Comparison of ENCODE assay signal across 26 cellular contexts in genomic region chr14:87898301-87898700, GRCh38.
"Had no signal": no experiment of that assay in that cellular context is flagged by ENCODE, and none has a peak within 500 bp of the region (broad histone marks: within the 10 kb centered on the region; RNA-seq: fewer than 3 reads in every experiment).

No MANE protein-coding gene starts in this region.

- H3K4me3 Mint-ChIP-seq: activated B cell treated with CpG ODN at 0.5 μM for 24 hours; activated CD8-positive, alpha-beta memory T cell treated with anti-CD3 and anti-CD28 coated beads, Interleukin-2, amount 10 ng/mL, durations not matched to agents 7 days and 5 days; activated CD8-positive, alpha-beta T cell treated with anti-CD3 and anti-CD28 coated beads, Interleukin-2, amount 10 ng/mL, durations not matched to agents 7 days and 5 days; activated naive CD4-positive, alpha-beta T cell treated with anti-CD3 and anti-CD28 coated beads, Interleukin-2, amount 50 U/mL, for 24 hours; activated naive CD8-positive, alpha-beta T cell treated with anti-CD3 and anti-CD28 coated beads, Interleukin-2, amount 50 U/mL, for 24 hours; dendritic cell treated with granulocyte-macrophage colony-stimulating factor and Interleukin-4, amounts not matched to agents 40 ng/mL and 50 ng/mL, for 4 days; endodermal cell; mesothelial cell of epicardium; naive B cell; stimulated activated memory B cell treated with anti-CD40 and anti-IgM and Interleukin-4, amounts not matched to agents 10 μg/mL and 1 μg/mL and 100 μg/mL, for 72 hours; stimulated activated naive CD8-positive, alpha-beta T cell treated with anti-CD3 and anti-CD28 coated beads, Interleukin-15, amount 100 ng/mL, for 72 hours had no signal

- H3K9me3 Mint-ChIP-seq: activated B cell treated with CpG ODN at 0.5 μM for 24 hours; activated naive CD4-positive, alpha-beta T cell treated with anti-CD3 and anti-CD28 coated beads, Interleukin-2, amount 50 U/mL, for 24 hours; activated naive CD8-positive, alpha-beta T cell treated with anti-CD3 and anti-CD28 coated beads, Interleukin-2, amount 50 U/mL, for 24 hours; activated T-helper 2 cell treated with anti-CD3 and anti-CD28 coated beads, Interferon-gamma antibody, Interleukin-2, Interleukin-4, amounts not matched to agents 10 μg/mL and 5 μg/mL and 100 μg/mL, durations not matched to agents 14 hours and 24 hours and 36 hours; dendritic cell treated with granulocyte-macrophage colony-stimulating factor and Interleukin-4, amounts not matched to agents 40 ng/mL and 50 ng/mL, for 4 days; endodermal cell; mesothelial cell of epicardium; naive B cell; stimulated activated memory B cell treated with anti-CD40 and anti-IgM and Interleukin-4, amounts not matched to agents 10 μg/mL and 1 μg/mL and 100 μg/mL, for 72 hours; stimulated activated naive CD8-positive, alpha-beta T cell treated with anti-CD3 and anti-CD28 coated beads, Interleukin-15, amount 100 ng/mL, for 72 hours had no signal

- H3K36me3 Mint-ChIP-seq: activated CD8-positive, alpha-beta memory T cell treated with anti-CD3 and anti-CD28 coated beads, Interleukin-2, amount 10 ng/mL, durations not matched to agents 7 days and 5 days; activated naive CD4-positive, alpha-beta T cell treated with anti-CD3 and anti-CD28 coated beads, Interleukin-2, amount 50 U/mL, for 24 hours; mesothelial cell of epicardium; naive B cell; stimulated activated memory B cell treated with anti-CD40 and anti-IgM and Interleukin-4, amounts not matched to agents 10 μg/mL and 1 μg/mL and 100 μg/mL, for 72 hours had no signal

- ATAC-seq: activated CD8-positive, alpha-beta memory T cell treated with anti-CD3 and anti-CD28 coated beads, Interleukin-2, amount 10 ng/mL, durations not matched to agents 7 days and 5 days; activated CD8-positive, alpha-beta T cell treated with anti-CD3 and anti-CD28 coated beads, Interleukin-2, amount 10 ng/mL, durations not matched to agents 7 days and 5 days; activated naive CD8-positive, alpha-beta T cell treated with anti-CD3 and anti-CD28 coated beads, Interleukin-2, amount 50 U/mL, for 24 hours; left colon; stimulated activated memory B cell treated with anti-CD40 and anti-IgM and Interleukin-4, amounts not matched to agents 10 μg/mL and 1 μg/mL and 100 μg/mL, for 72 hours; stimulated activated naive CD8-positive, alpha-beta T cell treated with anti-CD3 and anti-CD28 coated beads, Interleukin-15, amount 100 ng/mL, for 72 hours; upper lobe of right lung had no signal

- DNase-seq: activated B cell treated with CpG ODN at 0.5 μM for 24 hours; activated CD8-positive, alpha-beta memory T cell treated with anti-CD3 and anti-CD28 coated beads, Interleukin-2, amount 10 ng/mL, durations not matched to agents 7 days and 5 days; activated CD8-positive, alpha-beta T cell treated with anti-CD3 and anti-CD28 coated beads, Interleukin-2, amount 10 ng/mL, durations not matched to agents 7 days and 5 days; activated naive CD8-positive, alpha-beta T cell treated with anti-CD3 and anti-CD28 coated beads, Interleukin-2, amount 50 U/mL, for 24 hours; activated T-cell treated with anti-CD3 and anti-CD28 coated beads, Interleukin-2, amount 50 U/mL, for 48 hours; central memory CD4-positive, alpha-beta T cell; endodermal cell; foreskin melanocyte; left colon; mammary epithelial cell; naive B cell; ovary; sigmoid colon; small intestine; stimulated activated CD4-positive, alpha-beta T cell treated with anti-CD3 and anti-CD28 coated beads, Interleukin-4, amount 100 ng/mL, for 4 hours; stimulated activated CD8-positive, alpha-beta memory T cell treated with anti-CD3 and anti-CD28 coated beads, Interleukin-4, amount 100 ng/mL, for 48 hours; stimulated activated naive CD8-positive, alpha-beta T cell treated with anti-CD3 and anti-CD28 coated beads, Interleukin-15, amount 100 ng/mL, for 72 hours; T-helper 2 cell; thyroid gland; upper lobe of right lung had no signal

- H3K4me1 Mint-ChIP-seq: activated B cell treated with CpG ODN at 0.5 μM for 24 hours; activated CD8-positive, alpha-beta memory T cell treated with anti-CD3 and anti-CD28 coated beads, Interleukin-2, amount 10 ng/mL, durations not matched to agents 7 days and 5 days; activated naive CD4-positive, alpha-beta T cell treated with anti-CD3 and anti-CD28 coated beads, Interleukin-2, amount 50 U/mL, for 24 hours; activated naive CD8-positive, alpha-beta T cell treated with anti-CD3 and anti-CD28 coated beads, Interleukin-2, amount 50 U/mL, for 24 hours; naive B cell; stimulated activated memory B cell treated with anti-CD40 and anti-IgM and Interleukin-4, amounts not matched to agents 10 μg/mL and 1 μg/mL and 100 μg/mL, for 72 hours; stimulated activated naive CD8-positive, alpha-beta T cell treated with anti-CD3 and anti-CD28 coated beads, Interleukin-15, amount 100 ng/mL, for 72 hours had no signal

- H3K27ac Mint-ChIP-seq: activated B cell treated with CpG ODN at 0.5 μM for 24 hours; activated CD8-positive, alpha-beta memory T cell treated with anti-CD3 and anti-CD28 coated beads, Interleukin-2, amount 10 ng/mL, durations not matched to agents 7 days and 5 days; activated CD8-positive, alpha-beta T cell treated with anti-CD3 and anti-CD28 coated beads, Interleukin-2, amount 10 ng/mL, durations not matched to agents 7 days and 5 days; activated naive CD4-positive, alpha-beta T cell treated with anti-CD3 and anti-CD28 coated beads, Interleukin-2, amount 50 U/mL, for 24 hours; activated naive CD8-positive, alpha-beta T cell treated with anti-CD3 and anti-CD28 coated beads, Interleukin-2, amount 50 U/mL, for 24 hours; activated T-helper 2 cell treated with anti-CD3 and anti-CD28 coated beads, Interferon-gamma antibody, Interleukin-2, Interleukin-4, amounts not matched to agents 10 μg/mL and 5 μg/mL and 100 μg/mL, durations not matched to agents 14 hours and 24 hours and 36 hours; dendritic cell treated with granulocyte-macrophage colony-stimulating factor and Interleukin-4, amounts not matched to agents 40 ng/mL and 50 ng/mL, for 4 days; endodermal cell; mesothelial cell of epicardium; naive B cell; progenitor cell of endocrine pancreas; stimulated activated memory B cell treated with anti-CD40 and anti-IgM and Interleukin-4, amounts not matched to agents 10 μg/mL and 1 μg/mL and 100 μg/mL, for 72 hours; stimulated activated naive CD8-positive, alpha-beta T cell treated with anti-CD3 and anti-CD28 coated beads, Interleukin-15, amount 100 ng/mL, for 72 hours had no signal
